27 cellular contexts compared by ENCODE assay signal in the genomic region with DNA sequence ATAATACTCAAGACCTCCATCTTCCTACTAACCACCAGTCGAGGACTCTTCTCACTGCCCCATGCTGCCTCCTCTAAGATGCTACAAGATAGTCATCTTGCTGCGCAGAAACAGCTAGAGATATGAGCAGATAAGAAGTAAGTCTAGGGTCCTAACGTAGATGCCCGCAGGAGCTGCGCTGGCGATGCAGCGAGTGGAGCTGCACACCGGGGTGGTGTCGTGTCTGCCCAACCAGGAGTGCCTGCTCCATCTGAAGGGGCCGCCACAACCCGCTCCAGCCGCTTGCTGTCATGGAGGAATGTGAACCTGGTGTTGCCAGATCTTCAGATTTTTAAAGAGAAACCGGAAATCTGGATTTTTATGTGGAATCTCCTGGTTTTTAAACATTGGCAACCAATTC.
A peak's percentile ranks its signal among the peaks of the same experiment; 100 is the strongest.
DNase-seq lines count a peak whose midpoint lies in the region; ATAC-seq and TF ChIP-seq lines count a peak whose summit lies in the region.
"Had no signal": no experiment of that assay in that cellular context is flagged by ENCODE, and none has a peak within 500 bp of the region (broad histone marks: within the 10 kb centered on the region; RNA-seq: fewer than 3 reads in every experiment).

No MANE protein-coding gene starts in this region.

- no peak overlapping the region for H2BK120ac ChIP-seq in trophoblast cell (ENCODE audit: insufficient read depth, low read length, poor library complexity)

- H4K12ac ChIP-seq in trophoblast cell (ENCODE audit: low read depth, low read length) = no peak overlapping the region

- ATAC-seq in left ventricle myocardium superior (no peak), heart right ventricle (no peak)
- no peak for ATAC-seq in activated naive CD4-positive, alpha-beta T cell treated with anti-CD3 and anti-CD28 coated beads, Interleukin-2, amount 50 U/mL, for 72 hours
- ATAC-seq: activated CD8-positive, alpha-beta T cell treated with anti-CD3 and anti-CD28 coated beads, Interleukin-2, amount 10 ng/mL, durations not matched to agents 7 days and 5 days; psoas muscle; stimulated activated effector memory CD8-positive, alpha-beta T cell treated with anti-CD3 and anti-CD28 coated beads, Interleukin-12 subunit alpha, Interleukin-12 subunit beta, amount 100 ng/mL, for 72 hours had no signal

- no peak overlapping the region for H3K14ac ChIP-seq in trophoblast cell (ENCODE audit: low read length)

- no peaks in the 10 kb centered on the region for H3K79me1 ChIP-seq in trophoblast cell (ENCODE audit: low read length)

- peak overlapping the region in 4 of 10 donors; percentile 57 to 78 (median 72) for H3K27ac ChIP-seq in heart right ventricle
- peak overlapping the region; percentile 58 to 61 for H3K27ac ChIP-seq in liver (ENCODE audit: low read depth in 1 of 2, low read length in 2 of 2)
- H3K27ac ChIP-seq in trophoblast cell (ENCODE audit: low read depth, low read length) = no peak overlapping the region
- peak overlapping the region; percentile 70 to 77 for H3K27ac ChIP-seq in uterus
- H3K27ac ChIP-seq: SJSA1 had no signal

- H3K9me3 Mint-ChIP-seq in endothelial cell (ENCODE audit: unreplicated experiment) = no peaks in the 10 kb centered on the region
- peaks cover 4 to 5% of the 10 kb centered on the region in 2 donors for H3K9me3 Mint-ChIP-seq in activated naive CD4-positive, alpha-beta T cell treated with anti-CD3 and anti-CD28 coated beads, Interleukin-2, amount 50 U/mL, for 72 hours

- H3K27me3 Mint-ChIP-seq in endothelial cell (ENCODE audit: unreplicated experiment) = peaks cover 2% of the 10 kb centered on the region
- H3K27me3 Mint-ChIP-seq: activated naive CD8-positive, alpha-beta T cell; CD4-positive, alpha-beta memory T cell; central memory CD8-positive, alpha-beta T cell; IgD-negative memory B cell; naive B cell had no signal

- H3K4ac ChIP-seq in trophoblast cell (ENCODE audit: low read depth, low read length) = no peak overlapping the region

- no peak overlapping the region for H4K91ac ChIP-seq in trophoblast cell (ENCODE audit: low read depth, low read length)

- no peak overlapping the region for H2AFZ ChIP-seq in trophoblast cell (ENCODE audit: insufficient read depth, low read length, poor library complexity)

- H3K9ac ChIP-seq in liver (ENCODE audit: low read depth in 1 of 2, low read length in 2 of 2) (no peak overlapping the region), trophoblast cell (ENCODE audit: low read length) (no peak overlapping the region)

- no peak overlapping the region for H2BK12ac ChIP-seq in trophoblast cell (ENCODE audit: low read length)

- no peaks in the 10 kb centered on the region for H3K9me3 ChIP-seq in heart right ventricle
- H3K9me3 ChIP-seq in liver (ENCODE audit: control insufficient read depth in 4 of 4, low read length in 3 of 4) = no peaks in the 10 kb centered on the region
- no peaks in the 10 kb centered on the region for H3K9me3 ChIP-seq in trophoblast cell (ENCODE audit: insufficient read depth, low read depth, low read length)
- H3K9me3 ChIP-seq in uterus = no peaks in the 10 kb centered on the region
- H3K9me3 ChIP-seq: psoas muscle, SJSA1 had no signal

- H3K4me3 ChIP-seq in heart right ventricle (no peak overlapping the region), liver (ENCODE audit: low read depth in 1 of 3, low read length in 3 of 3) (no peak overlapping the region), trophoblast cell (ENCODE audit: low read depth, low read length) (no peak overlapping the region), uterus (no peak overlapping the region)
- H3K4me3 ChIP-seq: dorsolateral prefrontal cortex, psoas muscle, SJSA1 had no signal

- DNase-seq in left ventricle myocardium superior = peak; percentile 29
- no peak for DNase-seq in heart right ventricle
- peak; percentile 16 to 68 for DNase-seq in trophoblast cell
- DNase-seq in uterus = no peak
- no peak for DNase-seq in NOMO-1 (lab: John Stamatoyannopoulos, UW; ENCODE audit: unreplicated experiment in 2 of 2)
- no peak for DNase-seq in endothelial cell (ENCODE audit: low spot score)
- DNase-seq in activated naive CD4-positive, alpha-beta T cell treated with anti-CD3 and anti-CD28 coated beads, Interleukin-2, amount 50 U/mL, for 72 hours (ENCODE audit: low spot score in 2 of 2) = no peak
- DNase-seq: activated CD4-positive, alpha-beta T cell treated with anti-CD3 and anti-CD28 coated beads for 4 hours; activated CD8-positive, alpha-beta T cell treated with anti-CD3 and anti-CD28 coated beads, Interleukin-2, amount 10 ng/mL, durations not matched to agents 7 days and 5 days; activated effector memory CD4-positive, alpha-beta T cell treated with Interleukin-2 at 50 U/mL for 16 hours; CD4-positive, alpha-beta memory T cell; dorsolateral prefrontal cortex; GOT3; HFFc6; hypothalamus; naive B cell; NCI-H446; NCI-H82; occipital lobe; psoas muscle; T1000 had no signal

- H3K36me3 ChIP-seq in heart right ventricle = peaks cover 0 to 69% (median 27%) of the 10 kb centered on the region in 9 donors
- H3K36me3 ChIP-seq in liver (ENCODE audit: control insufficient read depth in 4 of 4, insufficient read depth in 3 of 4, low read depth in 1 of 4, low read length in 3 of 4) = peaks cover 1 to 26% (median 17%) of the 10 kb centered on the region in 4 donors
- peaks cover 13 to 26% of the 10 kb centered on the region in 2 experiments for H3K36me3 ChIP-seq in trophoblast cell (ENCODE audit: control insufficient read depth in 1 of 2, insufficient read depth in 2 of 2, low read length in 2 of 2)
- no peaks in the 10 kb centered on the region for H3K36me3 ChIP-seq in uterus

- no peaks in the 10 kb centered on the region for H3K79me2 ChIP-seq in trophoblast cell (ENCODE audit: control insufficient read depth, insufficient read depth, low read length, poor library complexity)

- no peak for TF ChIP-seq POLR2A in uterus (IDR thresholded peaks at IDR 0.05)

- peaks cover 31% of the 10 kb centered on the region for H3K36me3 Mint-ChIP-seq in endothelial cell (ENCODE audit: low read depth, unreplicated experiment)
- H3K36me3 Mint-ChIP-seq in activated naive CD4-positive, alpha-beta T cell treated with anti-CD3 and anti-CD28 coated beads, Interleukin-2, amount 50 U/mL, for 72 hours = peaks cover 29 to 39% of the 10 kb centered on the region in 2 donors

- WGBS in heart right ventricle, 2 donors = 92 to 96% methylated on average over 13 of the region's 13 CpGs
- WGBS in liver = 93% methylated on average over 13 of the region's 13 CpGs
- WGBS in trophoblast cell (ENCODE audit: extremely low coverage, insufficient coverage, insufficient read length) = no CpG with 5 or more reads among the region's 13 CpGs

- no peak overlapping the region for H2AK5ac ChIP-seq in trophoblast cell (ENCODE audit: low read length)

- H3K4me2 ChIP-seq in trophoblast cell (ENCODE audit: low read length) = no peak overlapping the region

- TF ChIP-seq CTCF in heart right ventricle (IDR thresholded peaks at IDR 0.05) (no peak), liver (IDR thresholded peaks at IDR 0.05; ENCODE audit: low read depth, low read length, missing input control) (no peak), uterus (IDR thresholded peaks at IDR 0.05) (no peak), endothelial cell (IDR thresholded peaks at IDR 0.05; ENCODE audit: unreplicated experiment) (no peak)

- H3K27me3 ChIP-seq in heart right ventricle (no peaks in the 10 kb centered on the region), liver (ENCODE audit: control insufficient read depth in 4 of 4, insufficient read depth in 4 of 4, low read length in 3 of 4) (no peaks in the 10 kb centered on the region), trophoblast cell (ENCODE audit: insufficient read depth, low read length) (no peaks in the 10 kb centered on the region), uterus (no peaks in the 10 kb centered on the region)
- H3K27me3 ChIP-seq: dorsolateral prefrontal cortex, SJSA1 had no signal

- no peak overlapping the region for H4K8ac ChIP-seq in trophoblast cell (ENCODE audit: low read depth, low read length)

- H3K23ac ChIP-seq in trophoblast cell (ENCODE audit: low read length) = no peak overlapping the region

- peaks cover 16 to 52% (median 42%) of the 10 kb centered on the region in 9 donors for H3K4me1 ChIP-seq in heart right ventricle
- H3K4me1 ChIP-seq in liver (ENCODE audit: control insufficient read depth in 4 of 4, insufficient read depth in 4 of 4, low read length in 3 of 4) = peaks cover 6 to 34% (median 26%) of the 10 kb centered on the region in 4 donors
- H3K4me1 ChIP-seq in trophoblast cell (ENCODE audit: control insufficient read depth in 1 of 2, insufficient read depth in 2 of 2, low read length in 2 of 2) = peaks cover 2 to 3% of the 10 kb centered on the region in 2 experiments
- H3K4me1 ChIP-seq in uterus = peaks cover 5 to 12% of the 10 kb centered on the region in 2 donors

- no peak overlapping the region for H3K4me3 Mint-ChIP-seq in endothelial cell (ENCODE audit: unreplicated experiment)
- H3K4me3 Mint-ChIP-seq: activated CD8-positive, alpha-beta T cell treated with anti-CD3 and anti-CD28 coated beads, Interleukin-2, amount 10 ng/mL, durations not matched to agents 7 days and 5 days; activated naive CD8-positive, alpha-beta T cell; CD4-positive, alpha-beta memory T cell; central memory CD8-positive, alpha-beta T cell; HFFc6; IgD-negative memory B cell; naive B cell; stimulated activated effector memory CD8-positive, alpha-beta T cell treated with anti-CD3 and anti-CD28 coated beads, Interleukin-12 subunit alpha, Interleukin-12 subunit beta, amount 100 ng/mL, for 72 hours had no signal

- intact Hi-C loops in left ventricle myocardium superior (cut with micrococcal nuclease) (no loop called here), heart right ventricle (cut with DNase I) (loop anchor here in 4 of 10 donors (5.0 to 10.0 kb wide), 3 partner anchors 57 to 220 kb away; a partner anchor contains a TSS), uterus (cut with DNase I; ENCODE audit: low total_unique reads) (loop anchor here (5.0 kb wide), 1 partner anchor 217 kb away; no protein-coding TSS in a partner anchor)

- peaks cover 8% of the 10 kb centered on the region for H3K4me1 Mint-ChIP-seq in endothelial cell (ENCODE audit: unreplicated experiment)
- H3K4me1 Mint-ChIP-seq: central memory CD8-positive, alpha-beta T cell had no signal

- H3K18ac ChIP-seq in trophoblast cell (ENCODE audit: low read length) = no peak overlapping the region

- TF ChIP-seq RAD21 in liver (IDR thresholded peaks at IDR 0.05) = no peak

- H3K27ac Mint-ChIP-seq in endothelial cell (ENCODE audit: unreplicated experiment) = no peak overlapping the region
- no peak overlapping the region for H3K27ac Mint-ChIP-seq in activated naive CD4-positive, alpha-beta T cell treated with anti-CD3 and anti-CD28 coated beads, Interleukin-2, amount 50 U/mL, for 72 hours
- H3K27ac Mint-ChIP-seq: activated naive CD8-positive, alpha-beta T cell; IgD-negative memory B cell; stimulated activated effector memory CD8-positive, alpha-beta T cell treated with anti-CD3 and anti-CD28 coated beads, Interleukin-12 subunit alpha, Interleukin-12 subunit beta, amount 100 ng/mL, for 72 hours had no signal

- H2BK5ac ChIP-seq in trophoblast cell (ENCODE audit: low read depth, low read length, poor library complexity) = no peak overlapping the region

TF ChIP-seq in liver, 16 proteins besides CTCF, POLR2A, EP300 and RAD21 (continues in another document):
- TF ChIP-seq YY1 (IDR thresholded peaks at IDR 0.05) (no peak), JUND (IDR thresholded peaks at IDR 0.05) (no peak), FOXA1 (IDR thresholded peaks at IDR 0.05) (no peak)

Comparison
In these comparisons a context has a peak if more than half of its experiments do, and no peak if none do; other contexts are left out.
1. DNase-seq: peak in left ventricle myocardium superior (single experiment) and trophoblast cell (2 of 2); none in heart right ventricle (0 of 2), uterus (0 of 2), NOMO-1 (0 of 2), endothelial cell (single experiment) and activated naive CD4-positive, alpha-beta T cell treated with anti-CD3 and anti-CD28 coated beads, Interleukin-2, amount 50 U/mL, for 72 hours (0 of 2).